ENCODE assay signal across 17 cellular contexts in the genomic region with DNA sequence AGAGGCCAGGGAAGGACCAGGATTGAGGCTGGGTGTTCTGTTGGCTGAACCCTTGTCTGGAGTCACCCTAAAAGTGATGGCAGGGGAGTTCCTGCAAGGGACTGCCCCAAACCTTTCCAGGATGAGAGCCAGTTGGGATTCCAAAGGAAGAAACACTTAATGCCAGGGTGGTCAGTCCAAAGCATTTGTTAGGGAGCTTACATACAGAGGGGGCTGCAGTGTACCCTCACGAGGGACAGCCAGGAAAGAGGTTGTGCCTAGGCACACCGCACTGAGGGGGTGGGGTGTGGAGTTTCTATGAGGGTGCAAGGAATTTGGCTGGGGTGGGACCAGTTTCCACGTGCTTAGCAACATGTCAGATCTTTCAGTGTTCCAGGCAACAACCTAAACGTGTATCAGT. TPM values are rescaled to one million over a fixed set of nuclear protein-coding genes. Genes with fewer than 3 reads are reported as not detected.
"Had no signal": no experiment of that assay in that cellular context is flagged by ENCODE, and none has a peak within 500 bp of the region (broad histone marks: within the 10 kb centered on the region; RNA-seq: fewer than 3 reads in every experiment).

No MANE protein-coding gene starts in this region.

RNA-seq across cellular contexts. Expression of gene TUBA3E, which starts 9.3 kb away (rescaled TPM):
- total RNA-seq: naive thymus-derived CD4-positive, alpha-beta T cell; natural killer cell; neural crest cell; omental fat pad; osteocyte; pancreas; posterior vena cava; pulmonary artery endothelial cell; sciatic nerve; smooth muscle cell; stomach; subcutaneous adipose tissue; temporal lobe; thoracic aorta; tibial nerve; upper lobe of left lung; urinary bladder had no signal
- polyA plus RNA-seq: naive thymus-derived CD4-positive, alpha-beta T cell; smooth muscle cell; stomach; urinary bladder had no signal

RNA-seq across cellular contexts. Expression of gene CCDC74B, which starts 44.0 kb away (rescaled TPM):
- polyA plus RNA-seq: naive thymus-derived CD4-positive, alpha-beta T cell had no signal

RNA-seq across cellular contexts. Expression of gene POTEF, which starts 59.9 kb away (rescaled TPM):
- total RNA-seq: naive thymus-derived CD4-positive, alpha-beta T cell; natural killer cell; posterior vena cava; subcutaneous adipose tissue; temporal lobe; thoracic aorta; tibial nerve; upper lobe of left lung; urinary bladder had no signal
- polyA plus RNA-seq: stomach, urinary bladder had no signal
